25 cellular contexts compared by ENCODE assay signal in genomic region chr13:36000028-36000427, GRCh38.
"Had no signal": no experiment of that assay in that cellular context is flagged by ENCODE, and none has a peak within 500 bp of the region (broad histone marks: within the 10 kb centered on the region; RNA-seq: fewer than 3 reads in every experiment).

No MANE protein-coding gene starts in this region.

- FAIRE-seq: endothelial cell of umbilical vein, kidney had no signal

- H3K9me3 ChIP-seq: esophagus muscularis mucosa, gastroesophageal sphincter, heart left ventricle, left lung, prostate gland, sigmoid colon, testis, tibial artery had no signal

- H3K36me3 ChIP-seq: esophagus muscularis mucosa, gastroesophageal sphincter, heart left ventricle, left lung, prostate gland, sigmoid colon, tibial artery had no signal

- H3K79me2 ChIP-seq: hepatocyte had no signal

- H3K4me1 ChIP-seq: foreskin keratinocyte, prostate gland, testis had no signal

- DNase-seq: dermis blood vessel endothelial cell; effector memory CD4-positive, alpha-beta T cell; foreskin keratinocyte; heart left ventricle; kidney; left lung; mesendoderm; midbrain; naive thymus-derived CD8-positive, alpha-beta T cell; nephron progenitor cell; nucleus accumbens; right cardiac atrium; sigmoid colon; stimulated activated CD4-positive, alpha-beta T cell treated with anti-CD3 and anti-CD28 coated beads, Interleukin-4, amount 100 ng/mL, for 4 hours; stimulated activated naive CD8-positive, alpha-beta T cell treated with anti-CD3 and anti-CD28 coated beads, Interleukin-15, Interleukin-2, amounts not matched to agents 100 U/mL and 50 U/mL, for 24 hours; substantia nigra; testis; tibial artery had no signal

- H3K4me3 ChIP-seq: coronary artery, esophagus muscularis mucosa, gastroesophageal sphincter, heart left ventricle, hepatocyte, left lung, prostate gland, sigmoid colon, testis, tibial artery had no signal

- H2AFZ ChIP-seq: hepatocyte had no signal

- H3K4me2 ChIP-seq: hepatocyte had no signal

- ATAC-seq: foreskin keratinocyte; gastroesophageal sphincter; heart left ventricle; left lung; naive thymus-derived CD8-positive, alpha-beta T cell; right cardiac atrium; stimulated activated memory B cell treated with anti-CD40 and anti-IgM and Interleukin-4, amounts not matched to agents 10 μg/mL and 1 μg/mL and 100 μg/mL, for 72 hours; stimulated activated naive CD8-positive, alpha-beta T cell treated with anti-CD3 and anti-CD28 coated beads, Interleukin-15, Interleukin-2, amounts not matched to agents 100 U/mL and 50 U/mL, for 24 hours had no signal

- H3K27ac ChIP-seq: coronary artery, esophagus muscularis mucosa, foreskin keratinocyte, gastroesophageal sphincter, heart left ventricle, hepatocyte, left lung, prostate gland, sigmoid colon, testis, tibial artery had no signal

- H3K27me3 ChIP-seq: esophagus muscularis mucosa, foreskin keratinocyte, gastroesophageal sphincter, heart left ventricle, hepatocyte, left lung, sigmoid colon, testis, tibial artery had no signal
